In the genomic region with DNA sequence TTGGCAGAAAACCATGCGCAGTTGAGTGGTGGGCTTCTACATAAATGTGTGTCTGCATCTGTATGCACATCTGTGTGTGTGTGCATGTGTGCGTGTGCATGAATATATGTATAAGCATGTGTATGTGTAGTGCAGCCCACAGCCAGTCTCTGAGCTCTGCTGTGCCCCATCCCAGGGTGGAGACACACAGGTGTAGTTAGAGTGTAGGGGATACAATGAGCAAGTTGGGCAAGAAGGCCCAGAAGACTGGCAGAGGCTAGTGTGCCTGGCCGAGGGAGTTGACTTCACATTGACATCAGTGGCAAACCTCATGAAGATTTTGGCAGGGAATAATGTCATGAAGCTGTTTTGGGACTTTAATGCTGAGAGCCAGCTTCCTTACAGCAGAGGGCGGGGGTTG, we compare ENCODE assay signal across 20 cellular contexts. TPM values are rescaled to one million over a fixed set of nuclear protein-coding genes. Genes with fewer than 3 reads are reported as not detected.
A peak's percentile ranks its signal among the peaks of the same experiment; 100 is the strongest.
DNase-seq lines count a peak whose midpoint lies in the region; ATAC-seq, FAIRE-seq and TF ChIP-seq lines count a peak whose summit lies in the region.
"Had no signal": no experiment of that assay in that cellular context is flagged by ENCODE, and none has a peak within 500 bp of the region (broad histone marks: within the 10 kb centered on the region; RNA-seq: fewer than 3 reads in every experiment).

No MANE protein-coding gene starts in this region.

- H3K36me3 ChIP-seq in kidney (ENCODE audit: control insufficient read depth in 1 of 2, insufficient read depth in 2 of 2, low read length in 2 of 2), result peaks cover 8 to 15% of the 10 kb centered on the region in 2 donors
- H3K36me3 ChIP-seq in BE2C, result no peaks in the 10 kb centered on the region

- TF ChIP-seq CTCF in kidney (IDR thresholded peaks at IDR 0.05; ENCODE audit: borderline replicate concordance, extremely low read depth, insufficient read depth), result no peak
- no peak for TF ChIP-seq CTCF in neural crest cell (conservative IDR thresholded peaks at IDR 0.05)
- TF ChIP-seq CTCF in HFFc6 (IDR thresholded peaks at IDR 0.05), result no peak
- no peak for TF ChIP-seq CTCF in BE2C (IDR thresholded peaks at IDR 0.05; ENCODE audit: low read depth, low read length)

- no peaks in the 10 kb centered on the region for H3K27me3 Mint-ChIP-seq in activated T-helper 17 cell treated with anti-CD3 and anti-CD28 coated beads, Interleukin-2, amount 50 U/mL, for 72 hours
- H3K27me3 Mint-ChIP-seq in neural crest cell (ENCODE audit: low read depth) (peaks cover 3% of the 10 kb centered on the region), HFFc6 (ENCODE audit: insufficient read depth) (peaks cover 1% of the 10 kb centered on the region; the same call in 1 of the 2 replicates)
- no peaks in the 10 kb centered on the region for H3K27me3 Mint-ChIP-seq in activated CD4-positive, alpha-beta T cell treated with anti-CD3 and anti-CD28 coated beads, Interleukin-2, amount 10 ng/mL, durations not matched to agents 24 days and 14 days
- H3K27me3 Mint-ChIP-seq: B cell; CD4-positive, CD25-positive, alpha-beta regulatory T cell; CD8-positive, alpha-beta memory T cell had no signal

- H3K9me3 ChIP-seq in kidney (ENCODE audit: control insufficient read depth in 1 of 2, low read length in 2 of 2) (no peaks in the 10 kb centered on the region), BE2C (no peaks in the 10 kb centered on the region)

- no peaks in the 10 kb centered on the region for H3K9me3 Mint-ChIP-seq in activated T-helper 17 cell treated with anti-CD3 and anti-CD28 coated beads, Interleukin-2, amount 50 U/mL, for 72 hours
- H3K9me3 Mint-ChIP-seq in neural crest cell, result no peaks in the 10 kb centered on the region
- no peaks in the 10 kb centered on the region for H3K9me3 Mint-ChIP-seq in activated CD4-positive, alpha-beta T cell treated with anti-CD3 and anti-CD28 coated beads, Interleukin-2, amount 10 ng/mL, durations not matched to agents 24 days and 14 days
- no peaks in the 10 kb centered on the region for H3K9me3 Mint-ChIP-seq in HFFc6
- H3K9me3 Mint-ChIP-seq: CD4-positive, CD25-positive, alpha-beta regulatory T cell; CD8-positive, alpha-beta memory T cell; H9 had no signal

- H3K4me1 Mint-ChIP-seq in activated T-helper 17 cell treated with anti-CD3 and anti-CD28 coated beads, Interleukin-2, amount 50 U/mL, for 72 hours, result peaks cover 9% of the 10 kb centered on the region
- H3K4me1 Mint-ChIP-seq in neural crest cell, result peaks cover 33% of the 10 kb centered on the region
- H3K4me1 Mint-ChIP-seq in activated CD4-positive, alpha-beta T cell treated with anti-CD3 and anti-CD28 coated beads, Interleukin-2, amount 10 ng/mL, durations not matched to agents 24 days and 14 days, result peaks cover 2% of the 10 kb centered on the region
- H3K4me1 Mint-ChIP-seq in HFFc6 (ENCODE audit: low read depth), result peaks cover 17% of the 10 kb centered on the region

- peak; percentile 16 for FAIRE-seq in HTR-8/SVneo (lab: Jason Lieb, UNC)
- no peak for FAIRE-seq in kidney (lab: Jason Lieb, UNC)
- FAIRE-seq: GM12878, H1 had no signal

- no peak overlapping the region for H3K9ac ChIP-seq in kidney (ENCODE audit: low read length in 2 of 2)

- DNase-seq in HTR-8/SVneo (ENCODE audit: insufficient read length, low spot score), result no peak
- peak; percentile 32 for DNase-seq in kidney
- DNase-seq in neural crest cell (ENCODE audit: low read depth, low spot score), result no peak
- no peak for DNase-seq in activated CD4-positive, alpha-beta T cell treated with anti-CD3 and anti-CD28 coated beads, Interleukin-2, amount 10 ng/mL, durations not matched to agents 24 days and 14 days
- DNase-seq in HFFc6, result no peak
- no peak for DNase-seq in BE2C
- DNase-seq: C1 segment of cervical spinal cord; CD4-positive, CD25-positive, alpha-beta regulatory T cell; CD8-positive, alpha-beta memory T cell; COR-L47; DMS 273 treated with DMSO at 0.1 percent for 48 hours; DMS53; DND-41; EL; H9; IMR-90 had no signal

- peaks cover 19% of the 10 kb centered on the region for H3K36me3 Mint-ChIP-seq in activated T-helper 17 cell treated with anti-CD3 and anti-CD28 coated beads, Interleukin-2, amount 50 U/mL, for 72 hours (ENCODE audit: low read depth)
- H3K36me3 Mint-ChIP-seq in neural crest cell (ENCODE audit: low read depth) (no peaks in the 10 kb centered on the region), HFFc6 (ENCODE audit: low read depth) (no peaks in the 10 kb centered on the region)
- H3K36me3 Mint-ChIP-seq in activated CD4-positive, alpha-beta T cell treated with anti-CD3 and anti-CD28 coated beads, Interleukin-2, amount 10 ng/mL, durations not matched to agents 24 days and 14 days (ENCODE audit: low read depth), result peaks cover 8% of the 10 kb centered on the region

- H3K4me1 ChIP-seq in kidney (ENCODE audit: control insufficient read depth in 1 of 2, insufficient read depth in 1 of 2, low read depth in 1 of 2, low read length in 2 of 2) (peaks cover 0 to 19% of the 10 kb centered on the region in 2 donors), BE2C (no peaks in the 10 kb centered on the region)

- no peak overlapping the region for H3K27ac ChIP-seq in kidney (ENCODE audit: low read depth in 2 of 2, low read length in 2 of 2)

- intact Hi-C loops in kidney (cut with DNase I), result no loop called here
- intact Hi-C loops in activated CD4-positive, alpha-beta T cell treated with anti-CD3 and anti-CD28 coated beads, Interleukin-2, amount 10 ng/mL, durations not matched to agents 24 days and 14 days (cut with micrococcal nuclease), result no loop called here

- H3K27ac Mint-ChIP-seq in activated T-helper 17 cell treated with anti-CD3 and anti-CD28 coated beads, Interleukin-2, amount 50 U/mL, for 72 hours, result peak overlapping the region; percentile 17
- H3K27ac Mint-ChIP-seq in neural crest cell (ENCODE audit: unreplicated experiment) (no peak overlapping the region), HFFc6 (no peak overlapping the region)
- no peak overlapping the region for H3K27ac Mint-ChIP-seq in activated CD4-positive, alpha-beta T cell treated with anti-CD3 and anti-CD28 coated beads, Interleukin-2, amount 10 ng/mL, durations not matched to agents 24 days and 14 days
- H3K27ac Mint-ChIP-seq: B cell, H9 had no signal

- no peaks in the 10 kb centered on the region for H3K27me3 ChIP-seq in BE2C

- ATAC-seq in activated T-helper 17 cell treated with anti-CD3 and anti-CD28 coated beads, Interleukin-2, amount 50 U/mL, for 72 hours (replicated peaks), result no peak
- ATAC-seq: GM12878 had no signal

- H3K4me3 ChIP-seq in kidney (ENCODE audit: low read length in 2 of 2) (no peak overlapping the region), BE2C (ENCODE audit: low read depth, low read length) (no peak overlapping the region)
- H3K4me3 ChIP-seq: GM12878 had no signal

- H3K4me3 Mint-ChIP-seq in activated T-helper 17 cell treated with anti-CD3 and anti-CD28 coated beads, Interleukin-2, amount 50 U/mL, for 72 hours, result no peak overlapping the region
- H3K4me3 Mint-ChIP-seq in neural crest cell (peak overlapping the region; percentile 60), HFFc6 (no peak overlapping the region)
- H3K4me3 Mint-ChIP-seq in activated CD4-positive, alpha-beta T cell treated with anti-CD3 and anti-CD28 coated beads, Interleukin-2, amount 10 ng/mL, durations not matched to agents 24 days and 14 days, result no peak overlapping the region
- H3K4me3 Mint-ChIP-seq: B cell; CD4-positive, CD25-positive, alpha-beta regulatory T cell; CD8-positive, alpha-beta memory T cell; H9 had no signal

RNA-seq across cellular contexts. Expression of a gene that starts 8.2 kb away (rescaled TPM):
- total RNA-seq in activated T-helper 17 cell treated with anti-CD3 and anti-CD28 coated beads, Interleukin-2, amount 50 U/mL, for 72 hours, result 10 to 100 TPM; 22.8 to 25.2 TPM
- total RNA-seq in kidney (30.7 TPM), neural crest cell (6.1 and 9.7 TPM in 2 replicates)
- polyA plus RNA-seq in kidney (ENCODE audit: insufficient read depth, low read depth, low replicate concordance), result 50.2 TPM
- total RNA-seq in activated CD4-positive, alpha-beta T cell treated with anti-CD3 and anti-CD28 coated beads, Interleukin-2, amount 10 ng/mL, durations not matched to agents 24 days and 14 days, result 16.3 and 17.4 TPM in 2 replicates
- 1 to 10 TPM; 7.0 to 9.9 (median 8.7) TPM for total RNA-seq in HFFc6 (2021; fragmentation: NEBNext Ultra II Directional; extraction: Animal tissue kit (Norgen Biotek cat#: 25700))
- 27.8 TPM for polyA plus RNA-seq in BE2C (2012; ENCODE audit: insufficient read depth, insufficient read length, low read depth)

RNA-seq across cellular contexts. Expression of a gene that starts 17.4 kb away (rescaled TPM):
- total RNA-seq in activated T-helper 17 cell treated with anti-CD3 and anti-CD28 coated beads, Interleukin-2, amount 50 U/mL, for 72 hours, result 100 to 1,000 TPM in 1 of 2 donors, 10 to 100 TPM in 1; 81.1 to 106 TPM
- total RNA-seq in kidney, result 75.8 TPM
- polyA plus RNA-seq in kidney (ENCODE audit: insufficient read depth, low read depth, low replicate concordance), result 20.9 TPM
- total RNA-seq in neural crest cell, result 114 and 119 TPM in 2 replicates
- total RNA-seq in activated CD4-positive, alpha-beta T cell treated with anti-CD3 and anti-CD28 coated beads, Interleukin-2, amount 10 ng/mL, durations not matched to agents 24 days and 14 days, result 104 and 106 TPM in 2 replicates
- total RNA-seq in HFFc6 (2021; fragmentation: NEBNext Ultra II Directional; extraction: Animal tissue kit (Norgen Biotek cat#: 25700)), result 10 to 100 TPM; 55.2 to 62.0 (median 58.6) TPM
- polyA plus RNA-seq in BE2C (2012; ENCODE audit: insufficient read depth, insufficient read length, low read depth), result 64.6 TPM

RNA-seq across cellular contexts. Expression of a gene that starts 20.3 kb away (rescaled TPM):
- total RNA-seq in activated T-helper 17 cell treated with anti-CD3 and anti-CD28 coated beads, Interleukin-2, amount 50 U/mL, for 72 hours, result 10 to 100 TPM; 17.2 to 26.5 TPM
- total RNA-seq in kidney, result 12.1 TPM
- polyA plus RNA-seq in kidney (ENCODE audit: insufficient read depth, low read depth, low replicate concordance), result 1.7 TPM
- 2.4 and 3.2 TPM in 2 replicates for total RNA-seq in neural crest cell
- total RNA-seq in activated CD4-positive, alpha-beta T cell treated with anti-CD3 and anti-CD28 coated beads, Interleukin-2, amount 10 ng/mL, durations not matched to agents 24 days and 14 days, result 9.9 and 10.6 TPM in 2 replicates
- total RNA-seq in HFFc6 (2021; fragmentation: NEBNext Ultra II Directional; extraction: Animal tissue kit (Norgen Biotek cat#: 25700)), result 1 to 10 TPM; 1.4 to 2.1 (median 1.8) TPM
- polyA plus RNA-seq in BE2C (2012; ENCODE audit: insufficient read depth, insufficient read length, low read depth), result 3.7 TPM

RNA-seq across cellular contexts. Expression of a gene that starts 50.2 kb away (rescaled TPM):
- 100 to 1,000 TPM in 1 of 2 donors, 10 to 100 TPM in 1; 84.6 to 112 TPM for total RNA-seq in activated T-helper 17 cell treated with anti-CD3 and anti-CD28 coated beads, Interleukin-2, amount 50 U/mL, for 72 hours
- total RNA-seq in kidney (32.5 TPM), neural crest cell (4.3 and 4.4 TPM in 2 replicates)
- 23.2 TPM for polyA plus RNA-seq in kidney (ENCODE audit: insufficient read depth, low read depth, low replicate concordance)
- total RNA-seq in activated CD4-positive, alpha-beta T cell treated with anti-CD3 and anti-CD28 coated beads, Interleukin-2, amount 10 ng/mL, durations not matched to agents 24 days and 14 days, result 48.3 and 49.2 TPM in 2 replicates
- 10 to 100 TPM; 20.8 to 23.4 (median 20.9) TPM for total RNA-seq in HFFc6 (2021; fragmentation: NEBNext Ultra II Directional; extraction: Animal tissue kit (Norgen Biotek cat#: 25700))
- 5.6 TPM for polyA plus RNA-seq in BE2C (2012; ENCODE audit: insufficient read depth, insufficient read length, low read depth)

RNA-seq across cellular contexts. Expression of a gene that starts 56.9 kb away (rescaled TPM):
- total RNA-seq in activated T-helper 17 cell treated with anti-CD3 and anti-CD28 coated beads, Interleukin-2, amount 50 U/mL, for 72 hours, result 100 to 1,000 TPM in 1 of 2 donors, 10 to 100 TPM in 1; 89.9 to 159 TPM
- 59.9 TPM for total RNA-seq in kidney
- 44.0 TPM for polyA plus RNA-seq in kidney (ENCODE audit: insufficient read depth, low read depth, low replicate concordance)
- total RNA-seq in neural crest cell, result 30.7 and 31.7 TPM in 2 replicates
- total RNA-seq in activated CD4-positive, alpha-beta T cell treated with anti-CD3 and anti-CD28 coated beads, Interleukin-2, amount 10 ng/mL, durations not matched to agents 24 days and 14 days, result 80.3 and 87.0 TPM in 2 replicates
- total RNA-seq in HFFc6 (2021; fragmentation: NEBNext Ultra II Directional; extraction: Animal tissue kit (Norgen Biotek cat#: 25700)), result 10 to 100 TPM; 73.9 to 83.0 (median 80.7) TPM
- polyA plus RNA-seq in BE2C (2012; ENCODE audit: insufficient read depth, insufficient read length, low read depth), result 72.0 TPM
